ENCODE assay signal across 13 cellular contexts in genomic region chr1:246417152-246417812, GRCh38.
DNase-seq lines count a peak whose midpoint lies in the region; ATAC-seq lines count a peak whose summit lies in the region.
"Had no signal": no experiment of that assay in that cellular context is flagged by ENCODE, and none has a peak within 500 bp of the region (broad histone marks: within the 10 kb centered on the region; RNA-seq: fewer than 3 reads in every experiment).

No MANE protein-coding gene starts in this region.

- DNase-seq in DMS 273 treated with DMSO at 0.1 percent for 48 hours (lab: John Stamatoyannopoulos, UW) (peak; percentile 94), RPMI7951 (ENCODE audit: low read depth) (peak; percentile 93), fibroblast of peridontal ligament (ENCODE audit: extremely low read depth) (peak; percentile 88), NCI-H1048 (lab: John Stamatoyannopoulos, UW) (no peak), head of caudate nucleus (no peak), NCI-H146 (lab: John Stamatoyannopoulos, UW) (no peak)
- no peak for DNase-seq in activated CD8-positive, alpha-beta memory T cell treated with anti-CD3 and anti-CD28 coated beads, Interleukin-2, amount 50 U/mL, for 4 hours
- DNase-seq: anterior cingulate cortex; Kasumi-1; NCI-H345; stimulated activated CD4-positive, alpha-beta T cell treated with anti-CD3 and anti-CD28 coated beads, Interleukin-1b, Interleukin-23, amount 100 ng/mL, for 48 hours; stimulated activated naive CD4-positive, alpha-beta T cell had no signal

- ATAC-seq in GM21619 (IDR thresholded peaks at IDR 0.05; ENCODE audit: unreplicated experiment): peak; percentile 24

- intact Hi-C loops in head of caudate nucleus (cut with DNase I): no loop called here

Comparison
In these comparisons a context has a peak if more than half of its experiments do, and no peak if none do; other contexts are left out.
1. DNase-seq: peak in DMS 273 treated with DMSO at 0.1 percent for 48 hours (single experiment), RPMI7951 (single experiment) and fibroblast of peridontal ligament (single experiment); none in NCI-H1048 (single experiment), head of caudate nucleus (0 of 42), NCI-H146 (single experiment) and activated CD8-positive, alpha-beta memory T cell treated with anti-CD3 and anti-CD28 coated beads, Interleukin-2, amount 50 U/mL, for 4 hours (single experiment).